In the genomic region with DNA sequence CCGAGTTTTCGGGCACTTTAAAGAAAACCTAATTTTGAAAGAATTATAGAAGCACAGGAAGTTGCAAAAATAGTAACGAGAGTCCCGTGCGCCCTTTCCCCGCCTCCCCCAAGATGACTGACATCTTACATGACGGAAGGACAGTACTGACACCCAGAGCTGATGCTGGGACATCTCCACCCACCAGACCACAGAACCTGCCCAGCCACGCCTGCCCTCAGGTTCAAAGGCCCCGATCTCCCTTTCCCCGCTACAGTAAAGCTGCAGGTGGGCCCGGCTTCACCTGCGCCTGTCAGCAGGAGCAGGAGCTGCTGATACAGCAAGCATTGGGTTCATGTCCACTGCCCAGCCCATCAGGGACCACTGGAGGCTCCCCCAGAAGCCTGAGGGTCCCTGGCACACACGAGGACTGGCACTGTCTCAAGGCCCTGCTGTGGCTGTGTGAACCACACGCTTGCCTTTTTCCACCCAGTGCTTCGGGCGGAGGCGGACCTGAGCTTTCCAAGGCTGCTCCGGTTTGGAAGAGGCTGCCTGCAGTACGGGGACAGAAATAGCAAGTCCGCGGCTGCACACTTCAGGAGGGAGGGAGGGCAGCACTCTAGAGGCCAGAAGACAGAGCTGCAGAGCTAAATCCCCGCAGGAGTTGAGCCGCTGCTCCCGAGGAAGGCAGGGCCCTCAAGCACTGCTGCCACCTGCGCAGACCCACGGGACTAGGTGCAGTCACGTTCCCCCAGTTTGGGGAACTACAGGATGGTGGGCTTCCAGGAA, we compare ENCODE assay signal across 7 cellular contexts. TPM values are rescaled to one million over a fixed set of nuclear protein-coding genes. Genes with fewer than 3 reads are reported as not detected.
DNase-seq lines count a peak whose midpoint lies in the region; ATAC-seq, FAIRE-seq and TF ChIP-seq lines count a peak whose summit lies in the region.

No MANE protein-coding gene starts in this region.

- peak overlapping the region; percentile 94 for H3K4me2 ChIP-seq in MM.1S (ENCODE audit: low read depth, low read length)
- no peak overlapping the region for H3K4me2 ChIP-seq in osteoblast (ENCODE audit: insufficient read depth, low read length)

- peak overlapping the region; percentile 81 for H3K27ac ChIP-seq in MM.1S (ENCODE audit: low read length)
- no peak overlapping the region for H3K27ac ChIP-seq in osteoblast (ENCODE audit: low read depth, low read length)

- H3K9ac ChIP-seq in MM.1S (ENCODE audit: low read length) = peak overlapping the region; percentile 36; the same call in 1 of the 2 replicates

- FAIRE-seq in RCC 7860 (lab: Jason Lieb, UNC) = no peak

- H3K27me3 ChIP-seq in MM.1S (replicated peaks; ENCODE audit: insufficient read depth, low read length) = no peaks in the 10 kb centered on the region
- no peaks in the 10 kb centered on the region for H3K27me3 ChIP-seq in osteoblast (ENCODE audit: insufficient read depth, low read length)

- peak; percentile 27 for TF ChIP-seq CTCF in MM.1S (IDR thresholded peaks at IDR 0.05; ENCODE audit: low read length)
- TF ChIP-seq CTCF in osteoblast (IDR thresholded peaks at IDR 0.05; ENCODE audit: extremely low read depth, low read depth, low read length) = no peak

- H3F3A ChIP-seq in MM.1S (ENCODE audit: insufficient read depth, low read length) = peaks cover 25% of the 10 kb centered on the region

- no peaks in the 10 kb centered on the region for H3K36me3 ChIP-seq in MM.1S (replicated peaks; ENCODE audit: insufficient read depth, low read length)
- peaks cover 64% of the 10 kb centered on the region for H3K36me3 ChIP-seq in osteoblast (ENCODE audit: insufficient read depth, low read length)

- DNase-seq in MM.1S (peak; percentile 97), osteoblast (ENCODE audit: insufficient read length, low spot score, missing footprints) (peak; percentile 58), RCC 7860 (ENCODE audit: low spot score) (no peak), NCI-H1048 (lab: John Stamatoyannopoulos, UW) (no peak), NCI-H187 treated with DMSO at 0.1 percent for 48 hours (lab: John Stamatoyannopoulos, UW) (no peak)
- peak; percentile 19 for DNase-seq in activated T-helper 9 cell treated with anti-CD3 and anti-CD28 coated beads, Interleukin-2, amount 50 U/mL, for 16 hours (ENCODE audit: low read depth)

- H3K9me3 ChIP-seq in MM.1S (replicated peaks; ENCODE audit: insufficient read depth, low read length) = no peaks in the 10 kb centered on the region
- H3K9me3 ChIP-seq in osteoblast (ENCODE audit: low read depth, low read length) = no peaks in the 10 kb centered on the region

- H3K4me3 ChIP-seq in MM.1S (ENCODE audit: low read length) = peak overlapping the region; percentile 45
- no peak overlapping the region for H3K4me3 ChIP-seq in osteoblast (ENCODE audit: insufficient read depth, low read length)

- peaks cover 57% of the 10 kb centered on the region for H3K79me2 ChIP-seq in MM.1S (ENCODE audit: low read length)
- H3K79me2 ChIP-seq in osteoblast (ENCODE audit: insufficient read depth, low read length) = peaks cover 72% of the 10 kb centered on the region

- H2AFZ ChIP-seq in MM.1S (ENCODE audit: low read length) = peak overlapping the region; percentile 38
- no peak overlapping the region for H2AFZ ChIP-seq in osteoblast (ENCODE audit: low read length)

- no peaks in the 10 kb centered on the region for H3K9me2 ChIP-seq in MM.1S (replicated peaks; ENCODE audit: insufficient read depth, low read length)

- H3K4me1 ChIP-seq in MM.1S (ENCODE audit: low read length) = peaks cover 26% of the 10 kb centered on the region
- peaks cover 6% of the 10 kb centered on the region for H3K4me1 ChIP-seq in osteoblast (ENCODE audit: insufficient read depth, low read length)

- H4K20me1 ChIP-seq in MM.1S (ENCODE audit: insufficient read depth, low read length) (no peaks in the 10 kb centered on the region), osteoblast (ENCODE audit: insufficient read depth, low read length) (peaks cover 60% of the 10 kb centered on the region)

- peak; percentile 69 for ATAC-seq in GM21390 (IDR thresholded peaks at IDR 0.05; ENCODE audit: unreplicated experiment)

RNA-seq across cellular contexts. Expression of a gene that starts 8.7 kb away (rescaled TPM):
- 221 and 233 TPM in 2 replicates for total RNA-seq in osteoblast

RNA-seq across cellular contexts. Expression of a gene that starts 38.2 kb away (rescaled TPM):
- total RNA-seq in osteoblast = not detected in 2 replicates

RNA-seq across cellular contexts. Expression of a gene that starts 48.5 kb away (rescaled TPM):
- 38.6 and 42.7 TPM in 2 replicates for total RNA-seq in osteoblast

Comparison
In these comparisons a context has a peak if more than half of its experiments do, and no peak if none do; other contexts are left out.
1. DNase-seq: peak in MM.1S (single experiment), activated T-helper 9 cell treated with anti-CD3 and anti-CD28 coated beads, Interleukin-2, amount 50 U/mL, for 16 hours (single experiment) and osteoblast (single experiment); none in RCC 7860 (single experiment), NCI-H1048 (single experiment) and NCI-H187 treated with DMSO at 0.1 percent for 48 hours (single experiment).